24 cellular contexts compared by ENCODE assay signal in genomic region chr2:164766931-164767330, GRCh38.
"Had no signal": no experiment of that assay in that cellular context is flagged by ENCODE, and none has a peak within 500 bp of the region (broad histone marks: within the 10 kb centered on the region; RNA-seq: fewer than 3 reads in every experiment).

No MANE protein-coding gene starts in this region.

- DNase-seq: IMR-90, Karpas-422, KG1, MG63, NCI-H1092, NCI-H1105 treated with DMSO at 0.1 percent for 48 hours, NCI-H1417 treated with DMSO at 0.1 percent for 48 hours, NCI-H146, NCI-H1694 treated with DMSO at 0.1 percent for 48 hours, NCI-H1930, NCI-H2081, NCI-H2171, NCI-H226, NCI-H446, NCI-H510A, NCI-H524 treated with DMSO at 0.1 percent for 48 hours, NCI-H69, NCI-H774, Right ventricle myocardium superior, RPMI8226, SIG-M5 had no signal

- H3K27me3 ChIP-seq: MG63, SJSA1 had no signal

- FAIRE-seq: RCC 7860 had no signal

- H3K36me3 ChIP-seq: MG63, SJSA1 had no signal

- H3K27ac ChIP-seq: SJSA1, SK-N-MC had no signal

- H3K9me3 ChIP-seq: MG63, SJSA1 had no signal

- H3K4me3 ChIP-seq: MG63, SJSA1, SK-N-MC had no signal
